In the genomic region with DNA sequence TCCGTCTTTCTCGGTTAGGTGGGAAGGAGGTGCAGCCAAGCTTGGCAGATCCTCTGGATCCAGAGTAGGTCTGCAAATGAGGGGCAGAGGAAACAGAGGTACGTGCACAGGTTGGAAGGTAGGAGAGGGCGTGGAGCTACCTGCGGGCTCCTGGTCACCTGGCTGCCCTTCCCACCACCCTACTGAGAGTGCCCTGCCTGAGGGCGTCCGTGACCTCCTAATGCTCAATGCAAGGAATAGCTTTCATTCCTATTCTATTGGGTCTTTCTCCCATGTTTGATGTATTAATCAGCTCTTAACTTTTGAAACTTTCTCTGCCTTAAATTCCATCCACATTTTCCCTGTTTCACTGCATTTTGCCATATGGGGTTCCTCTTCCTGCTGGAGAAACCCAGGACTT, we compare ENCODE assay signal across 2 cellular contexts.
"Had no signal": no experiment of that assay in that cellular context is flagged by ENCODE, and none has a peak within 500 bp of the region (broad histone marks: within the 10 kb centered on the region; RNA-seq: fewer than 3 reads in every experiment).

No MANE protein-coding gene starts in this region.

- FAIRE-seq: G401.6 had no signal

- H3K4me3 ChIP-seq: GM12878 had no signal
